Comparison of ENCODE assay signal across 2 cellular contexts in the genomic region with DNA sequence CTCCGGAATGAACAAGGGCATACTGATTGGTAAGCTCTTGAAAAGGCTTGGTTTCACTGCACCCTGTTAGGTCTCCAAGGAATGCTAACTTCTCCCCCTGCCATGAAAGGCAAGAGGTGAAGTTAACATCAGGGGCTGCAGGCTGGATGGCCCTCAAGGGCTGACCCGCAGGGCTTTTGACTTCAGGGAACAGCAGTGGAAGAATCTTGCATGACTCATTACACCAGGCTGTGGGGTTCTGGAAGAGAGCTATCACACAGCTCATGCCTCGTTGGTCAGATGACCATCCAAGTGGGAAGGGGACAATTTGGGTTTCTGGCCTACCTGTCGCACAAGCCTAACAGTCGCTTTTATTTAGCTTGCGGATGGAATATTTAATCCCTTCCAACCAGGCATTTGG.
TF ChIP-seq lines count a peak whose summit lies in the region.

No MANE protein-coding gene starts in this region.

TF ChIP-seq in HEK293, 187 proteins besides CTCF, POLR2A, EP300 and RAD21:
- TF ChIP-seq ZNF701 (tag by site-specific recombination; IDR thresholded peaks at IDR 0.05) (no peak), SP2 (tag by site-specific recombination; IDR thresholded peaks at IDR 0.05) (no peak), ZNF449 (tag by site-specific recombination; IDR thresholded peaks at IDR 0.05) (no peak), SCRT2 (tag by site-specific recombination; IDR thresholded peaks at IDR 0.05) (peak; percentile 46; the same call in 1 of the 2 replicates), SCRT1 (tag by site-specific recombination; IDR thresholded peaks at IDR 0.05; ENCODE audit: borderline replicate concordance) (0 out of 2 replicates have a peak, but pooled peaks have one; percentile 35), ZNF112 (tag by site-specific recombination; IDR thresholded peaks at IDR 0.05) (no peak), BCL11A (tag by site-specific recombination; IDR thresholded peaks at IDR 0.05; ENCODE audit: low read depth) (no peak), ZNF223 (tag by site-specific recombination; IDR thresholded peaks at IDR 0.05) (no peak)
- TF ChIP-seq, protein P1, sequence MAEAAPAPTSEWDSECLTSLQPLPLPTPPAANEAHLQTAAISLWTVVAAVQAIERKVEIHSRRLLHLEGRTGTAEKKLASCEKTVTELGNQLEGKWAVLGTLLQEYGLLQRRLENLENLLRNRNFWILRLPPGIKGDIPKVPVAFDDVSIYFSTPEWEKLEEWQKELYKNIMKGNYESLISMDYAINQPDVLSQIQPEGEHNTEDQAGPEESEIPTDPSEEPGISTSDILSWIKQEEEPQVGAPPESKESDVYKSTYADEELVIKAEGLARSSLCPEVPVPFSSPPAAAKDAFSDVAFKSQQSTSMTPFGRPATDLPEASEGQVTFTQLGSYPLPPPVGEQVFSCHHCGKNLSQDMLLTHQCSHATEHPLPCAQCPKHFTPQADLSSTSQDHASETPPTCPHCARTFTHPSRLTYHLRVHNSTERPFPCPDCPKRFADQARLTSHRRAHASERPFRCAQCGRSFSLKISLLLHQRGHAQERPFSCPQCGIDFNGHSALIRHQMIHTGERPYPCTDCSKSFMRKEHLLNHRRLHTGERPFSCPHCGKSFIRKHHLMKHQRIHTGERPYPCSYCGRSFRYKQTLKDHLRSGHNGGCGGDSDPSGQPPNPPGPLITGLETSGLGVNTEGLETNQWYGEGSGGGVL (tag by site-specific recombination; IDR thresholded peaks at IDR 0.05) = no peak

TF ChIP-seq in K562, 482 proteins besides CTCF, POLR2A, EP300 and RAD21:
- peak; percentile 28; the same call in 1 of the 2 replicates for TF ChIP-seq FOSL1 (tag; conservative IDR thresholded peaks at IDR 0.05)
- no peak for TF ChIP-seq SREBF2 (CRISPR knock-in tag; IDR thresholded peaks at IDR 0.05)
TF ChIP-seq in K562: peak in this region for 1.
